In genomic region chr9:131609116-131609830, GRCh38 we compare ENCODE assay signal across 8 cellular contexts.
DNase-seq lines count a peak whose midpoint lies in the region; ATAC-seq, FAIRE-seq and TF ChIP-seq lines count a peak whose summit lies in the region.

No MANE protein-coding gene starts in this region.

- intact Hi-C loops in tibial artery (cut with DNase I; ENCODE audit: low total_unique reads), result no loop called here

- DNase-seq in LHCN-M2 (ENCODE audit: low read depth) (peak; percentile 63), chondrocyte (ENCODE audit: low spot score) (no peak), kidney tubule cell (ENCODE audit: low spot score) (peak; percentile 76), tibial artery (peak in 1 of 2 donors; percentile 54), NCI-H146 (lab: John Stamatoyannopoulos, UW) (no peak), cortex of kidney (lab: John Stamatoyannopoulos, UW) (no peak), small intestine (no peak)

- no peaks in the 10 kb centered on the region for H3K9me3 Mint-ChIP-seq in chondrocyte (ENCODE audit: low read depth)

- H3K36me3 ChIP-seq in tibial artery (peaks cover 16 to 37% (median 35%) of the 10 kb centered on the region in 3 donors), small intestine (ENCODE audit: control insufficient read depth in 2 of 2, insufficient read depth in 2 of 2, low read length in 2 of 2) (peaks cover 4 to 15% of the 10 kb centered on the region in 2 donors)

- peak overlapping the region; percentile 98 for H3K27ac Mint-ChIP-seq in chondrocyte (ENCODE audit: unreplicated experiment)

- WGBS in small intestine, 3 donors, result 65 to 82% (median 80%) methylated on average over 14 of the region's 14 CpGs

- H3K27ac ChIP-seq in tibial artery, result peak overlapping the region; percentile 66 to 73
- peak overlapping the region in 1 of 2 donors; percentile 41 for H3K27ac ChIP-seq in small intestine (ENCODE audit: low read depth in 1 of 2, low read length in 1 of 2)

- H3K9me3 ChIP-seq in tibial artery (no peaks in the 10 kb centered on the region), small intestine (ENCODE audit: control insufficient read depth, low read depth) (no peaks in the 10 kb centered on the region)

- peaks cover 45% of the 10 kb centered on the region for H3K4me1 Mint-ChIP-seq in chondrocyte (ENCODE audit: low read depth)

- H3K27me3 ChIP-seq in tibial artery, result no peaks in the 10 kb centered on the region
- no peaks in the 10 kb centered on the region for H3K27me3 ChIP-seq in small intestine (ENCODE audit: control insufficient read depth in 2 of 2, insufficient read depth in 2 of 2, low read length in 2 of 2)

- no peak for ATAC-seq in HG03469 (IDR thresholded peaks at IDR 0.05; ENCODE audit: unreplicated experiment)

- TF ChIP-seq CTCF in chondrocyte (IDR thresholded peaks at IDR 0.05) (no peak), tibial artery (IDR thresholded peaks at IDR 0.05) (no peak)

- H3K4me1 ChIP-seq in tibial artery (peaks cover 5 to 51% (median 42%) of the 10 kb centered on the region in 4 donors), small intestine (ENCODE audit: control insufficient read depth in 2 of 2, insufficient read depth in 1 of 2, low read depth in 1 of 2, low read length in 1 of 2) (no peaks in the 10 kb centered on the region)

- FAIRE-seq in small intestine (lab: Jason Lieb, UNC), result no peak

- peak overlapping the region; percentile 59 for H3K4me3 Mint-ChIP-seq in chondrocyte (ENCODE audit: unreplicated experiment)

- H3K27me3 Mint-ChIP-seq in chondrocyte (ENCODE audit: low read depth), result no peaks in the 10 kb centered on the region

- peaks cover 18% of the 10 kb centered on the region for H3K36me3 Mint-ChIP-seq in chondrocyte (ENCODE audit: low read depth)

- H3K4me3 ChIP-seq in tibial artery (peak overlapping the region in 1 of 2 donors; percentile 6), small intestine (ENCODE audit: low read depth in 1 of 2, low read length in 2 of 2) (no peak overlapping the region)

Comparison
In these comparisons a context has a peak if more than half of its experiments do, and no peak if none do; other contexts are left out.
1. DNase-seq: peak in LHCN-M2 (single experiment) and kidney tubule cell (single experiment); none in chondrocyte (single experiment), NCI-H146 (single experiment), cortex of kidney (single experiment) and small intestine (single experiment).